8 cellular contexts compared by ENCODE assay signal in the genomic region with DNA sequence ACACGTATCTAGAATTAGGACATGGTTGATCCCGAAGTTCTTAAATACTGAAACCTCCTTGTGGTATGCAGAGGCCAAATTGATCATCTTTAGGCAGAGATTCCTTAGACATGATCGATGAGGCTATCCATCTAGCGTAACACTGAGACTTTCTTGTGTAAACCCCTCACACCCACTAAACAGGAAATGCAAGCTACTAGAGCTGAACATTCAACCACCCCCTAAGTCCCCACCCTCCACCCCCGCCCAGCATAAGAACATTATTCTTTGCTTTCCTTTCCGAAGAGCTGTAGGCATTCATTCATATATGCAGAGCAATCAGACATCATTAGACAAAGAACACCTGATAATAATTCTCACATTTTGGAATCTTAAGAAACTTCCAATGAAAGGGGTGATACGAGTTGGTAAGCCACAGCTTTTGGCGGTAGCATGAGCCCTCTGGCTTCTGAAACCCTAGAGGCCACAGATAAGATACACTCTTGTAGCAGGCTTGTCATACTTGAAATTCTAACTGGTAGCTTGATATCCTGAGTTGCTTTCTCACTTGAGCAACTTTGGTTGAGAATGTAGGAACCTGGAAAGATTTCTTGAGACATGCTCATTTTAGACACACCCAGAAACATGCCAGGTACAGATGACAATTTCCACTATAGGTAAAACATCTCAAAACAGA. TPM values are rescaled to one million over a fixed set of nuclear protein-coding genes. Genes with fewer than 3 reads are reported as not detected.
A peak's percentile ranks its signal among the peaks of the same experiment; 100 is the strongest.
DNase-seq lines count a peak whose midpoint lies in the region; ATAC-seq and TF ChIP-seq lines count a peak whose summit lies in the region.

No MANE protein-coding gene starts in this region.

- peaks cover 51% of the 10 kb centered on the region for H3K27me3 ChIP-seq in A673 (replicated peaks; ENCODE audit: insufficient read depth, low read depth, low read length, poor library complexity)

- H3K4me3 ChIP-seq in GM12875 (ENCODE audit: low read depth, low read length), result no peak overlapping the region
- H3K4me3 ChIP-seq in A673 (ENCODE audit: low read depth, low read length, poor library complexity, severe bottlenecking), result no peak overlapping the region

- no peak for DNase-seq in central memory CD8-positive, alpha-beta T cell (ENCODE audit: low spot score in 2 of 2)
- DNase-seq in NCI-H146 (lab: John Stamatoyannopoulos, UW) (no peak), A673 (ENCODE audit: low spot score) (no peak), sciatic nerve (ENCODE audit: low spot score) (no peak), NCI-H524 treated with DMSO at 0.1 percent for 48 hours (lab: John Stamatoyannopoulos, UW) (no peak)

- H3K9me3 Mint-ChIP-seq in central memory CD8-positive, alpha-beta T cell, result no peaks in the 10 kb centered on the region

- peak overlapping the region; percentile 63 for H3K4me3 Mint-ChIP-seq in central memory CD8-positive, alpha-beta T cell

- H3K4me1 ChIP-seq in A673 (ENCODE audit: insufficient read depth, low read length, poor library complexity, severe bottlenecking), result no peaks in the 10 kb centered on the region

- H3K27ac Mint-ChIP-seq in central memory CD8-positive, alpha-beta T cell (ENCODE audit: low read depth), result peak overlapping the region; percentile 69

- H3K36me3 ChIP-seq in A673 (ENCODE audit: insufficient read depth, low read length, poor library complexity, severe bottlenecking), result no peaks in the 10 kb centered on the region

- CTCF ChIA-PET in A673 (lab: Charles Lee), result interaction anchor here (0.6 kb wide), 1 partner anchor 433 kb away, joined by 9 read pairs; no protein-coding TSS in a partner anchor

- POLR2A ChIA-PET in A673 (lab: Charles Lee; ENCODE audit: low non-redundant PET), result no interaction called here

- no TSS peak for BruUV-seq in A673 (replicated peaks; lab: Mats Ljungman, UMichigan)

- intact Hi-C loops in A673 (cut with micrococcal nuclease; ENCODE audit: unreplicated experiment) (no loop called here), sciatic nerve (cut with DNase I) (no loop called here)

- H3K27ac ChIP-seq in A673 (ENCODE audit: low read depth, low read length, poor library complexity, severe bottlenecking), result no peak overlapping the region

- peaks cover 97% of the 10 kb centered on the region for H3K4me1 Mint-ChIP-seq in central memory CD8-positive, alpha-beta T cell

- peak; percentile 45 for ATAC-seq in GM19468 (IDR thresholded peaks at IDR 0.05; ENCODE audit: extremely low read depth, unreplicated experiment)
- ATAC-seq in HG03354 (IDR thresholded peaks at IDR 0.05; ENCODE audit: poor library complexity, severe bottlenecking, unreplicated experiment), result peak; percentile 57
- ATAC-seq in central memory CD8-positive, alpha-beta T cell (replicated peaks; ENCODE audit: extremely low read depth, poor library complexity, severe bottlenecking), result peak; percentile 84
- no peak for ATAC-seq in sciatic nerve

- no peaks in the 10 kb centered on the region for H3K9me3 ChIP-seq in A673 (ENCODE audit: low read depth, low read length, poor library complexity, severe bottlenecking)

- H3K27me3 Mint-ChIP-seq in central memory CD8-positive, alpha-beta T cell, result no peaks in the 10 kb centered on the region

- peaks cover 8% of the 10 kb centered on the region for H3K36me3 Mint-ChIP-seq in central memory CD8-positive, alpha-beta T cell (ENCODE audit: insufficient read depth)

- TF ChIP-seq CTCF in GM12875 (IDR thresholded peaks at IDR 0.05; ENCODE audit: borderline replicate concordance, insufficient read depth, low read depth, low read length) (0 out of 2 replicates have a peak, but pooled peaks have one; percentile 8), A673 (conservative IDR thresholded peaks at IDR 0.05; ENCODE audit: low read depth, low read length) (no peak)

RNA-seq across cellular contexts. Expression of a gene that starts 42.2 kb away (rescaled TPM):
- total RNA-seq in A673 (2021), result 51.9 and 56.1 TPM in 2 replicates
- 46.4 TPM for total RNA-seq in sciatic nerve
